Comparison of ENCODE assay signal across 8 cellular contexts in genomic region chr16:56681939-56682702, GRCh38. TPM values are rescaled to one million over a fixed set of nuclear protein-coding genes. Genes with fewer than 3 reads are reported as not detected.
DNase-seq lines count a peak whose midpoint lies in the region; FAIRE-seq and TF ChIP-seq lines count a peak whose summit lies in the region.

Gene MT1X (plus strand): TSS chr16:56682470. CDS start chr16:56682541, 71 bp downstream.

- DNase-seq in ELR (ENCODE audit: low read depth) = peak; percentile 92
- peak; percentile 89 for DNase-seq in H54 (ENCODE audit: insufficient read length, low spot score)
- peak; percentile 93 for DNase-seq in LoVo (ENCODE audit: low spot score)
- DNase-seq in SIG-M5 (lab: John Stamatoyannopoulos, UW) = peak; percentile 32
- peak; percentile 80 for DNase-seq in activated gamma-delta T cell (lab: John Stamatoyannopoulos, UW)
- DNase-seq in fibroblast of villous mesenchyme (ENCODE audit: low read depth) = peak; percentile 79

- TF ChIP-seq CTCF in fibroblast of villous mesenchyme (IDR thresholded peaks at IDR 0.05; ENCODE audit: insufficient read depth, low read depth, low read length) = no peak

- H3K27ac ChIP-seq in subcutaneous abdominal adipose tissue (ENCODE audit: low read depth, low read length) = peak within 1 kb of the TSS; percentile 77

- peak within 1 kb of the TSS; percentile 62 for H3K4me3 ChIP-seq in fibroblast of villous mesenchyme (ENCODE audit: low read depth, low read length)
- H3K4me3 ChIP-seq in neuron (ENCODE audit: low read length) = peak within 1 kb of the TSS; percentile 57
- peak within 1 kb of the TSS; percentile 78 to 99 (median 88) for H3K4me3 ChIP-seq in subcutaneous abdominal adipose tissue (ENCODE audit: low read depth in 1 of 5, low read length in 5 of 5)

- H3K9me3 ChIP-seq in neuron (ENCODE audit: low read length) = peaks cover 2% of the 10 kb centered on the region
- peaks cover 0 to 12% (median 6%) of the 10 kb centered on the region in 5 donors for H3K9me3 ChIP-seq in subcutaneous abdominal adipose tissue (ENCODE audit: control insufficient read depth in 5 of 5, low read length in 5 of 5)

- TF ChIP-seq POLR2A in H54 (IDR thresholded peaks at IDR 0.05; ENCODE audit: low read depth, low read length) = peak; percentile 90

- H3K4me1 ChIP-seq in neuron (ENCODE audit: insufficient read depth, low read length) (peaks cover 24% of the 10 kb centered on the region), subcutaneous abdominal adipose tissue (ENCODE audit: control insufficient read depth in 5 of 5, insufficient read depth in 5 of 5, low read length in 5 of 5) (peaks cover 12 to 52% (median 36%) of the 10 kb centered on the region in 5 donors)

- H2AFZ ChIP-seq in neuron (ENCODE audit: low read depth, low read length) = peak within 1 kb of the TSS; percentile 93

- H3K27me3 ChIP-seq in neuron (ENCODE audit: insufficient read depth, low read length) (peaks cover 24% of the 10 kb centered on the region), subcutaneous abdominal adipose tissue (ENCODE audit: control insufficient read depth in 5 of 5, insufficient read depth in 4 of 5, low read length in 5 of 5) (no peaks in the 10 kb centered on the region)

- H3K36me3 ChIP-seq in neuron (ENCODE audit: insufficient read depth, low read length) (no peaks in the 10 kb centered on the region), subcutaneous abdominal adipose tissue (ENCODE audit: control insufficient read depth in 5 of 5, insufficient read depth in 5 of 5, low read length in 5 of 5) (peaks cover 0 to 2% (median 0%) of the 10 kb centered on the region in 5 donors)

- no peak for FAIRE-seq in H54 (lab: Jason Lieb, UNC)

- peak within 1 kb of the TSS; percentile 59 to 98 (median 83) for H3K9ac ChIP-seq in subcutaneous abdominal adipose tissue (ENCODE audit: low read length in 5 of 5)

RNA-seq across cellular contexts. Expression of gene MT1X, which starts in this region (rescaled TPM):
- 24.2 and 40.3 TPM in 2 replicates for total RNA-seq in fibroblast of villous mesenchyme

Comparison
In these comparisons a context has a peak if more than half of its experiments do, and no peak if none do; other contexts are left out.
1. Peak in every context shown above with its lines: DNase-seq, H3K4me3 ChIP-seq and H3K27ac ChIP-seq.
2. DNase-seq: peak in every context shown above with its lines; median percentile 93 in LoVo; 92 in ELR; 89 in H54; 80 in activated gamma-delta T cell; 79 in fibroblast of villous mesenchyme; 32 in SIG-M5.